Comparison of ENCODE assay signal across 14 cellular contexts in genomic region chr1:201775380-201775779, GRCh38. TPM values are rescaled to one million over a fixed set of nuclear protein-coding genes. Genes with fewer than 3 reads are reported as not detected.
DNase-seq lines count a peak whose midpoint lies in the region; ATAC-seq and TF ChIP-seq lines count a peak whose summit lies in the region.
"Had no signal": no experiment of that assay in that cellular context is flagged by ENCODE, and none has a peak within 500 bp of the region (broad histone marks: within the 10 kb centered on the region; RNA-seq: fewer than 3 reads in every experiment).

No MANE protein-coding gene starts in this region.

- no peaks in the 10 kb centered on the region for H3K27me3 Mint-ChIP-seq in CD4-positive, alpha-beta T cell

- peak overlapping the region; percentile 40; the same call in 1 of the 2 replicates for H4K5ac ChIP-seq in IMR-90 (ENCODE audit: low read depth, low read length)

- no peak overlapping the region for H2AK9ac ChIP-seq in IMR-90 (replicated peaks; ENCODE audit: low read depth, low read length, poor library complexity)

- H4K91ac ChIP-seq in IMR-90 (ENCODE audit: insufficient read depth, low read depth, low read length): no peak overlapping the region

- no peak overlapping the region for H3K4me3 ChIP-seq in ACC112 (ENCODE audit: low read depth, low read length)
- H3K4me3 ChIP-seq in IMR-90 (ENCODE audit: insufficient read depth, low read depth, low read length): no peak overlapping the region
- no peak overlapping the region for H3K4me3 ChIP-seq in dorsolateral prefrontal cortex
- H3K4me3 ChIP-seq in prostate gland: no peak overlapping the region

- H3K4me1 Mint-ChIP-seq in CD4-positive, alpha-beta T cell (ENCODE audit: low read depth): no peaks in the 10 kb centered on the region
- H3K4me1 Mint-ChIP-seq: CD8-positive, alpha-beta memory T cell had no signal

- no peak for TF ChIP-seq RAD21 in IMR-90 (IDR thresholded peaks at IDR 0.05; ENCODE audit: low read length)

- DNase-seq in IMR-90: no peak
- DNase-seq in dorsolateral prefrontal cortex: no peak
- DNase-seq in prostate gland (ENCODE audit: low spot score): peak; percentile 58
- no peak for DNase-seq in COLO829 (ENCODE audit: low spot score)
- DNase-seq in activated CD4-positive, CD25-positive, alpha-beta regulatory T cell treated with anti-CD3 and anti-CD28 coated beads, Interleukin-2, amount 50 U/mL, for 72 hours: no peak
- no peak for DNase-seq in CD4-positive, alpha-beta T cell
- DNase-seq: BE2C; CD8-positive, alpha-beta memory T cell; NCI-H187 treated with DMSO at 0.1 percent for 48 hours; NCI-H446; PC-3 had no signal

- H4K20me1 ChIP-seq in IMR-90 (ENCODE audit: insufficient read depth, low read length): peaks cover 33% of the 10 kb centered on the region; the same call in 1 of the 2 replicates

- H2AFZ ChIP-seq in ACC112 (ENCODE audit: low read length, unreplicated experiment) (no peak overlapping the region), IMR-90 (replicated peaks; ENCODE audit: low read length, poor library complexity) (no peak overlapping the region)

- peak overlapping the region; percentile 27; the same call in 1 of the 2 replicates for H2BK20ac ChIP-seq in IMR-90 (ENCODE audit: low read depth, low read length)

- H3K36me3 ChIP-seq in ACC112 (ENCODE audit: insufficient read depth, low read length) (peaks cover 20% of the 10 kb centered on the region), IMR-90 (ENCODE audit: control insufficient read depth, insufficient read depth, low read length) (peaks cover 1% of the 10 kb centered on the region), prostate gland (no peaks in the 10 kb centered on the region)
- H3K36me3 ChIP-seq: BE2C had no signal

- peaks cover 3% of the 10 kb centered on the region for H3K36me3 Mint-ChIP-seq in CD4-positive, alpha-beta T cell (ENCODE audit: low read depth)

- H3K4me1 ChIP-seq in ACC112 (ENCODE audit: control insufficient read depth, insufficient read depth, low read length, unreplicated experiment): peaks cover 80% of the 10 kb centered on the region
- H3K4me1 ChIP-seq in IMR-90 (ENCODE audit: control insufficient read depth, insufficient read depth, low read length): peaks cover 13% of the 10 kb centered on the region
- H3K4me1 ChIP-seq in prostate gland (replicated peaks): peaks cover 8% of the 10 kb centered on the region
- H3K4me1 ChIP-seq: BE2C had no signal

- peak overlapping the region; percentile 1 to 16; a peak in 1 of 4 replicates for H4K8ac ChIP-seq in IMR-90 (ENCODE audit: low read depth in 2 of 2, low read length in 2 of 2)

- no CpG with 5 or more reads among the region's 3 CpGs for WGBS in IMR-90 (ENCODE audit: extremely low coverage in 2 of 2, insufficient read length in 1 of 2), 2 experiments
- WGBS in prostate gland: 43% methylated on average over 3 of the region's 3 CpGs

- H3K18ac ChIP-seq in IMR-90 (ENCODE audit: low read depth, low read length): peak overlapping the region; percentile 17; the same call in 1 of the 2 replicates

- H3K79me2 ChIP-seq in ACC112 (ENCODE audit: control insufficient read depth, insufficient read depth, low read length, unreplicated experiment): peaks cover 81% of the 10 kb centered on the region

- 0 out of 3 replicates have a peak overlapping the region, but pooled peaks have one; percentile 4 for H2BK15ac ChIP-seq in IMR-90 (ENCODE audit: low read depth, low read length)

- POLR2A ChIA-PET in IMR-90 (lab: Charles Lee; ENCODE audit: unreplicated experiment): no interaction called here
- POLR2A ChIA-PET in CD4-positive, alpha-beta T cell (lab: Charles Lee): no interaction called here

- no peak overlapping the region for H3K27ac Mint-ChIP-seq in CD4-positive, alpha-beta T cell
- H3K27ac Mint-ChIP-seq: CD8-positive, alpha-beta memory T cell had no signal

- H3K9me3 Mint-ChIP-seq in CD4-positive, alpha-beta T cell: peaks cover 4% of the 10 kb centered on the region

- peak overlapping the region; percentile 29; the same call in 1 of the 2 replicates for H2AK5ac ChIP-seq in IMR-90 (ENCODE audit: low read depth, low read length)

- TF ChIP-seq POLR2A in IMR-90 (IDR thresholded peaks at IDR 0.05; ENCODE audit: low read depth, low read length) (no peak), prostate gland (IDR thresholded peaks at IDR 0.05) (no peak)

- no peak overlapping the region for H3K9ac ChIP-seq in IMR-90 (ENCODE audit: low read depth, low read length)

- H3K56ac ChIP-seq in IMR-90 (ENCODE audit: extremely low read depth, insufficient read depth, low read length): no peak overlapping the region

- H3K9me3 ChIP-seq in IMR-90 (ENCODE audit: control insufficient read depth, insufficient read depth, low read length): peaks cover 2% of the 10 kb centered on the region; the same call in 1 of the 2 replicates
- no peaks in the 10 kb centered on the region for H3K9me3 ChIP-seq in prostate gland
- H3K9me3 ChIP-seq in CD4-positive, alpha-beta T cell (ENCODE audit: control insufficient read depth, low read length): peaks cover 10% of the 10 kb centered on the region
- H3K9me3 ChIP-seq: BE2C had no signal

- intact Hi-C loops in IMR-90 (cut with micrococcal nuclease) (no loop called here), dorsolateral prefrontal cortex (cut with DNase I) (loop anchor here in 1 of 2 donors (5.0 kb wide), 1 partner anchor 33 kb away; no protein-coding TSS in a partner anchor), prostate gland (cut with DNase I) (no loop called here)
- intact Hi-C loops in CD4-positive, alpha-beta T cell (cut with DNase I, micrococcal nuclease): no loop called here

- no TSS peak for BruUV-seq in IMR-90 (replicated peaks; lab: Mats Ljungman, UMichigan)

- H3K4me3 Mint-ChIP-seq in CD4-positive, alpha-beta T cell: no peak overlapping the region
- H3K4me3 Mint-ChIP-seq: CD8-positive, alpha-beta memory T cell had no signal

- H3K4ac ChIP-seq in IMR-90 (ENCODE audit: low read depth, low read length): no peak overlapping the region

- no peak overlapping the region for H3K4me2 ChIP-seq in IMR-90 (ENCODE audit: low read depth, low read length)

- no peak for TF ChIP-seq CTCF in IMR-90 (conservative IDR thresholded peaks at IDR 0.05; ENCODE audit: low read depth, low read length)
- TF ChIP-seq CTCF in dorsolateral prefrontal cortex (IDR thresholded peaks at IDR 0.05 in 54 of 56, conservative IDR thresholded peaks at IDR 0.05 in 2 of 56; ENCODE audit: low read depth in 1 of 56, partially characterized antibody in 56 of 56): no peak
- TF ChIP-seq CTCF in prostate gland (IDR thresholded peaks at IDR 0.05): no peak
- no peak for TF ChIP-seq CTCF in CD4-positive, alpha-beta T cell (IDR thresholded peaks at IDR 0.05)

- H3K9me1 ChIP-seq in IMR-90 (ENCODE audit: insufficient read depth, low read length): peaks cover 6% of the 10 kb centered on the region

- no peak overlapping the region for H3K23ac ChIP-seq in IMR-90 (ENCODE audit: low read depth, low read length)

- dilution Hi-C loops in IMR-90 (cut with HindIII; ENCODE audit: low sequenced_read_pairs, unreplicated experiment): no loop called here

- CTCF ChIA-PET in IMR-90 (lab: Yijun Ruan, JAX): no interaction called here
- CTCF ChIA-PET in CD4-positive, alpha-beta T cell (lab: Charles Lee): interaction anchor here (0.6 kb wide), 1 partner anchor 99 kb away, joined by 3 read pairs; no protein-coding TSS in a partner anchor

- H3K27me3 ChIP-seq in ACC112 (ENCODE audit: insufficient read depth, low read length) (no peaks in the 10 kb centered on the region), IMR-90 (ENCODE audit: control insufficient read depth, insufficient read depth, low read length) (no peaks in the 10 kb centered on the region), dorsolateral prefrontal cortex (no peaks in the 10 kb centered on the region), prostate gland (replicated peaks; ENCODE audit: insufficient read depth) (no peaks in the 10 kb centered on the region)
- no peaks in the 10 kb centered on the region for H3K27me3 ChIP-seq in CD4-positive, alpha-beta T cell (ENCODE audit: control insufficient read depth, insufficient read depth, low read length)
- H3K27me3 ChIP-seq: BE2C had no signal

- H2BK5ac ChIP-seq in IMR-90 (ENCODE audit: low read depth, low read length, poor library complexity, severe bottlenecking): peak overlapping the region; percentile 62

- no peak for ATAC-seq in IMR-90 (ENCODE audit: low read depth)
- no peak for ATAC-seq in CD4-positive, alpha-beta T cell (ENCODE audit: poor library complexity)
- ATAC-seq in HG02798 (IDR thresholded peaks at IDR 0.05; ENCODE audit: poor library complexity, unreplicated experiment): no peak
- ATAC-seq: HepG2, PC-3 had no signal

- H3K27ac ChIP-seq in ACC112 (ENCODE audit: low read depth, low read length) (peak overlapping the region; percentile 87), IMR-90 (ENCODE audit: insufficient read depth, low read length) (no peak overlapping the region), dorsolateral prefrontal cortex (peak overlapping the region in 52 of 59 donors; percentile 19 to 100 (median 92)), prostate gland (no peak overlapping the region)
- H3K27ac ChIP-seq in CD4-positive, alpha-beta T cell (ENCODE audit: low read depth, low read length): no peak overlapping the region

- H3K14ac ChIP-seq in IMR-90 (replicated peaks; ENCODE audit: low read depth, low read length): no peak overlapping the region; the same call in 1 of the 2 replicates

- in situ Hi-C loops in IMR-90 (cut with MboI; ENCODE audit: low sequenced_read_pairs): no loop called here

- H2BK120ac ChIP-seq in IMR-90 (ENCODE audit: low read depth, low read length): peak overlapping the region; percentile 40; the same call in 1 of the 2 replicates

- peaks cover 32 to 76% of the 10 kb centered on the region in 2 experiments for H3K79me1 ChIP-seq in IMR-90 (ENCODE audit: low read depth in 1 of 2, low read length in 2 of 2)

TF ChIP-seq in IMR-90, 13 proteins besides CTCF, POLR2A, EP300 and RAD21 (continues in another document):
- TF ChIP-seq MAFK (IDR thresholded peaks at IDR 0.05; ENCODE audit: low read depth, low read length) (no peak), USF2 (IDR thresholded peaks at IDR 0.05; ENCODE audit: low read depth, low read length) (no peak), RCOR1 (IDR thresholded peaks at IDR 0.05; ENCODE audit: insufficient replicate concordance, low read length) (no peak), RFX5 (IDR thresholded peaks at IDR 0.05; ENCODE audit: low read depth, low read length) (no peak)

RNA-seq across cellular contexts. Expression of gene IPO9, which starts 53.6 kb away (rescaled TPM):
- total RNA-seq in IMR-90 (2012; rRNA removed) (13.9 and 14.0 TPM in 2 replicates), dorsolateral prefrontal cortex (10 to 100 TPM; 39.9 to 70.3 (median 56.0) TPM), prostate gland (10 to 100 TPM; 16.9 to 18.9 TPM)
- 23.4 and 29.6 TPM in 2 replicates for polyA plus RNA-seq in IMR-90 (2012; rRNA removed)
- polyA plus RNA-seq in IMR-90 (2012; cell fraction: cytosol; rRNA removed): 10.4 and 14.0 TPM in 2 replicates
- 18.1 and 35.9 TPM in 2 replicates for polyA plus RNA-seq in IMR-90 (2012; cell fraction: nucleus; rRNA removed; ENCODE audit: low replicate concordance)
- 10 to 100 TPM; 17.1 to 20.1 TPM for total RNA-seq in CD4-positive, alpha-beta T cell

Comparison
In these comparisons a context has a peak if more than half of its experiments do, and no peak if none do; other contexts are left out.
1. H3K27ac ChIP-seq: peak in ACC112 (single experiment) and dorsolateral prefrontal cortex (52 of 59); none in IMR-90 (single experiment), prostate gland (0 of 2) and CD4-positive, alpha-beta T cell (single experiment).